Comparison of ENCODE assay signal across 10 cellular contexts in genomic region chr2:64276417-64277095, GRCh38.
DNase-seq lines count a peak whose midpoint lies in the region; ATAC-seq, FAIRE-seq and TF ChIP-seq lines count a peak whose summit lies in the region.
"Had no signal": no experiment of that assay in that cellular context is flagged by ENCODE, and none has a peak within 500 bp of the region (broad histone marks: within the 10 kb centered on the region; RNA-seq: fewer than 3 reads in every experiment).

No MANE protein-coding gene starts in this region.

- no peak overlapping the region for H3K4me3 Mint-ChIP-seq in stimulated activated naive CD8-positive, alpha-beta T cell treated with anti-CD3 and anti-CD28 coated beads, Interleukin-15, amount 100 ng/mL, for 72 hours

- H3K9me3 Mint-ChIP-seq in stimulated activated naive CD8-positive, alpha-beta T cell treated with anti-CD3 and anti-CD28 coated beads, Interleukin-15, amount 100 ng/mL, for 72 hours: no peaks in the 10 kb centered on the region

- peak; percentile 51 for DNase-seq in HK-2 (ENCODE audit: unreplicated experiment)
- DNase-seq in bronchial epithelial cell (ENCODE audit: low read depth): peak; percentile 40
- peak; percentile 30 for DNase-seq in keratinocyte (ENCODE audit: low read depth, low spot score)
- DNase-seq in thyroid gland: peak in 1 of 2 donors; percentile 51
- no peak for DNase-seq in stimulated activated naive CD8-positive, alpha-beta T cell treated with anti-CD3 and anti-CD28 coated beads, Interleukin-15, amount 100 ng/mL, for 72 hours
- no peak for DNase-seq in D721Med (ENCODE audit: insufficient read length, low spot score)
- no peak for DNase-seq in cerebellar cortex (ENCODE audit: low spot score)
- DNase-seq: KG1, NCI-H446 had no signal

- H3K4me3 ChIP-seq in bronchial epithelial cell (ENCODE audit: low read depth, low read length) (no peak overlapping the region), keratinocyte (ENCODE audit: control insufficient read depth in 2 of 3, extremely low read depth in 1 of 3, insufficient read depth in 2 of 3, low read depth in 1 of 3, low read length in 3 of 3) (no peak overlapping the region), thyroid gland (replicated peaks in 1 of 3) (no peak overlapping the region)

- H3K27me3 ChIP-seq in bronchial epithelial cell (ENCODE audit: control insufficient read depth, insufficient read depth, low read length): no peaks in the 10 kb centered on the region
- no peaks in the 10 kb centered on the region for H3K27me3 ChIP-seq in keratinocyte (ENCODE audit: control insufficient read depth, extremely low read depth, insufficient read depth, low read length)
- no peaks in the 10 kb centered on the region for H3K27me3 ChIP-seq in thyroid gland

- no peak for TF ChIP-seq POLR2A in thyroid gland (IDR thresholded peaks at IDR 0.05)

- H3K27ac ChIP-seq in keratinocyte (ENCODE audit: control insufficient read depth, insufficient read depth, low read length) (peak overlapping the region; percentile 61), thyroid gland (peak overlapping the region; percentile 58 to 75 (median 68))

- no peaks in the 10 kb centered on the region for H3K36me3 ChIP-seq in bronchial epithelial cell (ENCODE audit: control insufficient read depth, insufficient read depth, low read length)
- no peaks in the 10 kb centered on the region for H3K36me3 ChIP-seq in keratinocyte (ENCODE audit: control insufficient read depth in 2 of 2, extremely low read depth in 1 of 2, insufficient read depth in 2 of 2, low read length in 2 of 2)
- no peaks in the 10 kb centered on the region for H3K36me3 ChIP-seq in thyroid gland

- no peaks in the 10 kb centered on the region for H4K20me1 ChIP-seq in keratinocyte (ENCODE audit: control insufficient read depth, extremely low read depth, insufficient read depth, low read length)

- H3K27ac Mint-ChIP-seq in stimulated activated naive CD8-positive, alpha-beta T cell treated with anti-CD3 and anti-CD28 coated beads, Interleukin-15, amount 100 ng/mL, for 72 hours: no peak overlapping the region

- peaks cover 3% of the 10 kb centered on the region for H3K9me1 ChIP-seq in keratinocyte (ENCODE audit: control insufficient read depth, extremely low read depth, insufficient read depth, low read length)

- peak overlapping the region; percentile 43 for H3K4me2 ChIP-seq in keratinocyte (ENCODE audit: control insufficient read depth, extremely low read depth, insufficient read depth, low read depth, low read length)

- H2AFZ ChIP-seq in keratinocyte (ENCODE audit: control insufficient read depth, low read length): no peak overlapping the region

- H3K79me2 ChIP-seq in keratinocyte (ENCODE audit: control insufficient read depth, insufficient read depth, low read length): no peaks in the 10 kb centered on the region

- FAIRE-seq in bronchial epithelial cell (lab: Jason Lieb, UNC) (no peak), keratinocyte (lab: Jason Lieb, UNC) (peak; percentile 75), D721Med (lab: Jason Lieb, UNC) (no peak)

- peaks cover 56% of the 10 kb centered on the region for H3K4me1 ChIP-seq in keratinocyte (ENCODE audit: control insufficient read depth, extremely low read depth, insufficient read depth, low read length)
- peaks cover 21 to 41% of the 10 kb centered on the region in 2 donors for H3K4me1 ChIP-seq in thyroid gland

- 66 to 77% methylated on average over 3 of the region's 3 CpGs for WGBS in thyroid gland, 2 donors

- no peaks in the 10 kb centered on the region for H3K27me3 Mint-ChIP-seq in stimulated activated naive CD8-positive, alpha-beta T cell treated with anti-CD3 and anti-CD28 coated beads, Interleukin-15, amount 100 ng/mL, for 72 hours

- H3K9me3 ChIP-seq in keratinocyte (ENCODE audit: control insufficient read depth, low read depth, low read length) (no peaks in the 10 kb centered on the region), thyroid gland (no peaks in the 10 kb centered on the region)

- peaks cover 32% of the 10 kb centered on the region for H3K4me1 Mint-ChIP-seq in stimulated activated naive CD8-positive, alpha-beta T cell treated with anti-CD3 and anti-CD28 coated beads, Interleukin-15, amount 100 ng/mL, for 72 hours

- intact Hi-C loops in thyroid gland (cut with DNase I): no loop called here

- no peak for ATAC-seq in GM18909 (IDR thresholded peaks at IDR 0.05; ENCODE audit: poor library complexity, unreplicated experiment)
- no peak for ATAC-seq in stimulated activated naive CD8-positive, alpha-beta T cell treated with anti-CD3 and anti-CD28 coated beads, Interleukin-15, amount 100 ng/mL, for 72 hours

- dilution Hi-C loops in keratinocyte (cut with MboI; ENCODE audit: extremely low pct_ligation_motif_present, low sequenced_read_pairs): no loop called here

- no peak for TF ChIP-seq CTCF in bronchial epithelial cell (IDR thresholded peaks at IDR 0.05; ENCODE audit: insufficient read depth, low read length, severe bottlenecking)
- TF ChIP-seq CTCF in keratinocyte (optimal IDR thresholded peaks at IDR 0.05 in 1 of 3, IDR thresholded peaks at IDR 0.05 in 1 of 3, conservative IDR thresholded peaks at IDR 0.05 in 1 of 3; ENCODE audit: extremely low read depth in 1 of 3, insufficient read depth in 2 of 3, low read length in 3 of 3): peak in 1 of 3 experiments; percentile 14
- TF ChIP-seq CTCF in thyroid gland (IDR thresholded peaks at IDR 0.05): no peak
- no peak for TF ChIP-seq CTCF in D721Med (IDR thresholded peaks at IDR 0.05; ENCODE audit: insufficient read depth, missing control alignments)

- H3K9ac ChIP-seq in keratinocyte (ENCODE audit: control insufficient read depth, extremely low read depth, insufficient read depth, low read length): peak overlapping the region; percentile 4

Comparison
In these comparisons a context has a peak if more than half of its experiments do, and no peak if none do; other contexts are left out.
1. DNase-seq: peak in HK-2 (single experiment), bronchial epithelial cell (single experiment) and keratinocyte (single experiment); none in stimulated activated naive CD8-positive, alpha-beta T cell treated with anti-CD3 and anti-CD28 coated beads, Interleukin-15, amount 100 ng/mL, for 72 hours (0 of 2), D721Med (single experiment) and cerebellar cortex (single experiment).